ENCODE assay signal across 26 cellular contexts in the genomic region with DNA sequence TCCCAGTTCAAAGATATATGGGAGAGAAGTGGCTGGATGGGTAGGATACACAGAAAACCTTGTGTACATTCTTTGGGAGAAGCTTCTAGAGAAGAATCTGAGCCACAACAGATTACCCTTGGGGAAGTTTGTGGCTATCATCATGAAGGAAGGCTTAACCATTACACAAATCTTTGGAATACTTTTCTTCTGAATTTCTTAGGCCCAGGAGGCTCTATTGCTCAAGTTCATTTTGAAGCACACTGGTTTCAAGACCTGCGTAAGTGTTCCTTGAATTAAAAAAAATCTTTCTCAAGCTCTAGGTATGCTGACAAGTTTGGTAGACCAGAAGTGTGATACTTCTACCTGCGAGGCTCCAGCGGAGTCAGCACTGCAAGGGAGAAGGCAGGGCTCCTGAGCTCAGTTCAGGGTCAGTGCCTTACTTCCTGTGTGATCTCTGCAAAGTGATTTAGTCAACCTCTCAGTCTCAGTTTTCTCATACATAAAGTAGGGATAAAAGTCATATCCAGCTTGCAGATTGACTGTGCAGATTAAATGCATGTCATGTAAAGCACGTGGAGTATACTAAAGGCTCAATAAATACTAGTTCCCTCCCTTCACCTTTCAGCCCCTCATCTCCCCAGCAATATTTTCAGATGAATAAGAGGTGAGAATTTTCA.
DNase-seq lines count a peak whose midpoint lies in the region; ATAC-seq and TF ChIP-seq lines count a peak whose summit lies in the region.
"Had no signal": no experiment of that assay in that cellular context is flagged by ENCODE, and none has a peak within 500 bp of the region (broad histone marks: within the 10 kb centered on the region; RNA-seq: fewer than 3 reads in every experiment).

No MANE protein-coding gene starts in this region.

- no peaks in the 10 kb centered on the region for H3K27me3 Mint-ChIP-seq in progenitor cell of endocrine pancreas
- no peaks in the 10 kb centered on the region for H3K27me3 Mint-ChIP-seq in osteocyte (ENCODE audit: unreplicated experiment)
- H3K27me3 Mint-ChIP-seq: activated naive CD8-positive, alpha-beta T cell treated with anti-CD3 and anti-CD28 coated beads, Interleukin-2, amount 10 ng/mL, durations not matched to agents 7 days and 5 days; CD4-positive, CD25-positive, alpha-beta regulatory T cell had no signal

- ATAC-seq in GM19025 (IDR thresholded peaks at IDR 0.05; ENCODE audit: low read depth, unreplicated experiment) = peak; percentile 56
- ATAC-seq: left lobe of liver; naive thymus-derived CD4-positive, alpha-beta T cell; stimulated activated naive CD8-positive, alpha-beta T cell treated with anti-CD3 and anti-CD28 coated beads, Interleukin-15, Interleukin-2, amounts not matched to agents 100 U/mL and 50 U/mL, for 24 hours; T-helper 17 cell had no signal

- in situ Hi-C loops in GM13977 (cut with MboI; ENCODE audit: low pct_unique_long_range_greater_than_20kb, low sequenced_read_pairs, unreplicated experiment) = no loop called here

- H3K27ac Mint-ChIP-seq in progenitor cell of endocrine pancreas (peak overlapping the region; percentile 17), osteocyte (ENCODE audit: unreplicated experiment) (no peak overlapping the region)
- H3K27ac Mint-ChIP-seq: activated naive CD8-positive, alpha-beta T cell treated with anti-CD3 and anti-CD28 coated beads, Interleukin-2, amount 10 ng/mL, durations not matched to agents 7 days and 5 days; CD4-positive, CD25-positive, alpha-beta regulatory T cell; immature natural killer cell; mesothelial cell of epicardium; naive thymus-derived CD4-positive, alpha-beta T cell; T-helper 17 cell had no signal

- peak; percentile 17 for DNase-seq in GM13977 (ENCODE audit: low spot score)
- peak; percentile 87 for DNase-seq in amniotic epithelial cell (ENCODE audit: low read depth)
- no peak for DNase-seq in progenitor cell of endocrine pancreas (ENCODE audit: low spot score, unreplicated experiment)
- DNase-seq in osteocyte (ENCODE audit: extremely low spot score, unreplicated experiment) = no peak
- no peak for DNase-seq in cerebellar nuclear complex (lab: John Stamatoyannopoulos, UW)
- no peak for DNase-seq in DMS 273 (lab: John Stamatoyannopoulos, UW; ENCODE audit: unreplicated experiment)
- DNase-seq: activated CD4-positive, alpha-beta T cell treated with anti-CD3 and anti-CD28 coated beads for 48 hours; activated effector memory CD4-positive, alpha-beta T cell treated with Interleukin-2 at 50 U/mL for 16 hours; activated naive CD8-positive, alpha-beta T cell treated with anti-CD3 and anti-CD28 coated beads, Interleukin-2, amount 10 ng/mL, durations not matched to agents 7 days and 5 days; CD4-positive, CD25-positive, alpha-beta regulatory T cell; DMS 273 treated with DMSO at 0.1 percent for 48 hours; immature natural killer cell; naive thymus-derived CD4-positive, alpha-beta T cell; NCI-H187; NCI-H2171 treated with DMSO at 0.1 percent for 48 hours; NCI-H526; occipital lobe; retina; SK-N-SH; spleen; stimulated activated CD4-positive, alpha-beta T cell treated with anti-CD3 and anti-CD28 coated beads, Interleukin-4, amount 100 ng/mL, for 24 hours; stimulated activated naive CD8-positive, alpha-beta T cell treated with anti-CD3 and anti-CD28 coated beads, Interleukin-15, Interleukin-2, amounts not matched to agents 100 U/mL and 50 U/mL, for 24 hours; T-helper 17 cell had no signal

- H3K4me1 Mint-ChIP-seq in progenitor cell of endocrine pancreas (ENCODE audit: low read depth) (peaks cover 13% of the 10 kb centered on the region), osteocyte (ENCODE audit: unreplicated experiment) (no peaks in the 10 kb centered on the region)
- H3K4me1 Mint-ChIP-seq: activated naive CD8-positive, alpha-beta T cell treated with anti-CD3 and anti-CD28 coated beads, Interleukin-2, amount 10 ng/mL, durations not matched to agents 7 days and 5 days; CD4-positive, CD25-positive, alpha-beta regulatory T cell; immature natural killer cell; naive thymus-derived CD4-positive, alpha-beta T cell; T-helper 17 cell had no signal

- H3K4me3 Mint-ChIP-seq in progenitor cell of endocrine pancreas (ENCODE audit: low read depth) (no peak overlapping the region), osteocyte (ENCODE audit: unreplicated experiment) (no peak overlapping the region)
- H3K4me3 Mint-ChIP-seq: activated naive CD8-positive, alpha-beta T cell treated with anti-CD3 and anti-CD28 coated beads, Interleukin-2, amount 10 ng/mL, durations not matched to agents 7 days and 5 days; CD4-positive, CD25-positive, alpha-beta regulatory T cell; immature natural killer cell; mesothelial cell of epicardium; naive thymus-derived CD4-positive, alpha-beta T cell; T-helper 17 cell had no signal

- TF ChIP-seq CTCF in GM13977 (IDR thresholded peaks at IDR 0.05; ENCODE audit: extremely low read depth, insufficient read depth, missing control alignments) (no peak), progenitor cell of endocrine pancreas (IDR thresholded peaks at IDR 0.05; ENCODE audit: unreplicated experiment) (no peak), osteocyte (IDR thresholded peaks at IDR 0.05) (no peak)

- H3K36me3 Mint-ChIP-seq in progenitor cell of endocrine pancreas (ENCODE audit: insufficient read depth) (peaks cover 1% of the 10 kb centered on the region), osteocyte (ENCODE audit: unreplicated experiment) (no peaks in the 10 kb centered on the region)
- H3K36me3 Mint-ChIP-seq: activated naive CD8-positive, alpha-beta T cell treated with anti-CD3 and anti-CD28 coated beads, Interleukin-2, amount 10 ng/mL, durations not matched to agents 7 days and 5 days; CD4-positive, CD25-positive, alpha-beta regulatory T cell; immature natural killer cell; mesothelial cell of epicardium; naive thymus-derived CD4-positive, alpha-beta T cell had no signal

- peaks cover 6% of the 10 kb centered on the region for H3K9me3 Mint-ChIP-seq in progenitor cell of endocrine pancreas (ENCODE audit: low read depth)
- H3K9me3 Mint-ChIP-seq in osteocyte (ENCODE audit: unreplicated experiment) = no peaks in the 10 kb centered on the region
- H3K9me3 Mint-ChIP-seq: activated naive CD8-positive, alpha-beta T cell treated with anti-CD3 and anti-CD28 coated beads, Interleukin-2, amount 10 ng/mL, durations not matched to agents 7 days and 5 days; immature natural killer cell had no signal

Comparison
In these comparisons a context has a peak if more than half of its experiments do, and no peak if none do; other contexts are left out.
1. DNase-seq: peak in GM13977 (single experiment) and amniotic epithelial cell (single experiment); none in progenitor cell of endocrine pancreas (single experiment), osteocyte (single experiment), cerebellar nuclear complex (0 of 2) and DMS 273 (single experiment).